ENCODE assay signal across 31 cellular contexts in the genomic region with DNA sequence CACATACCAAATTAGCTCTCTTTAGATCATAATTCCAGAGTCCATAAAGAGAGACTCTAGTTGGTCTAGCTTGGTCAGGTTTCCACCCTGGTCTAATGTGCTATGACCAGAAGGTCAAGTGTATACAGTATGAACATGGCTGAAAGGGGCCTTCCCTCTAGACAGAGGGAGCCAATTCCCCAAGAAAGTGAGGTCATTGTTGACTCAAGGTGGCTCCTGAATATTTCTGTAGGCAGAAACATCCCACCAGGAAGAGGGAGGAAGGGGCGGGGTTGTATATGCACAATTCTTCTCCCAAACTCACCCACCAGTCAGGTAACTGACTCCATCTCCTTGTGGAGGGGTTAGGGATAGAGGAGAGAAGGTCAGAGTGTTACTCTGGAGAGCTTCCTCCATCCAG.
"Had no signal": no experiment of that assay in that cellular context is flagged by ENCODE, and none has a peak within 500 bp of the region (broad histone marks: within the 10 kb centered on the region; RNA-seq: fewer than 3 reads in every experiment).

No MANE protein-coding gene starts in this region.

- H3K27me3 ChIP-seq: adrenal gland, dorsolateral prefrontal cortex, ovary had no signal

- H3K36me3 Mint-ChIP-seq: activated naive CD8-positive, alpha-beta T cell treated with anti-CD3 and anti-CD28 coated beads for 36 hours; brain; immature natural killer cell; naive B cell; type B pancreatic cell had no signal

- H3K4me3 ChIP-seq: adrenal gland, coronary artery, dorsolateral prefrontal cortex, ovary, skin epidermis, thoracic aorta had no signal

- DNase-seq: activated CD4-positive, alpha-beta T cell treated with anti-CD3 and anti-CD28 coated beads for 4 hours; activated CD4-positive, alpha-beta T cell treated with anti-CD3 and anti-CD28 coated beads, Interleukin-2, amount 50 U/mL, for 4 hours; activated CD4-positive, CD25-positive, alpha-beta regulatory T cell; activated effector memory CD4-positive, alpha-beta T cell treated with Interleukin-2 at 50 U/mL for 16 hours; activated naive CD4-positive, alpha-beta T cell treated with anti-CD3 and anti-CD28 coated beads for 36 hours; activated naive CD8-positive, alpha-beta T cell treated with anti-CD3 and anti-CD28 coated beads for 36 hours; activated T-cell treated with anti-CD3 and anti-CD28 coated beads for 4 hours; activated T-cell treated with anti-CD3 and anti-CD28 coated beads, Interleukin-2, amount 50 U/mL, for 72 hours; adrenal gland; aorta; dorsolateral prefrontal cortex; effector memory CD8-positive, alpha-beta T cell; head of caudate nucleus; hypothalamus; immature natural killer cell; kidney; naive B cell; nephron progenitor cell; ovary; retina; stimulated activated CD4-positive, alpha-beta T cell treated with anti-CD3 and anti-CD28 coated beads, Interleukin-12 subunit alpha, Interleukin-12 subunit beta, amount 100 ng/mL, for 4 hours; stimulated activated CD4-positive, alpha-beta T cell treated with anti-CD3 and anti-CD28 coated beads, Interleukin-4, amount 100 ng/mL, for 1 hour; stimulated activated naive CD8-positive, alpha-beta T cell treated with anti-CD3 and anti-CD28 coated beads, Interleukin-15, Interleukin-2, amounts not matched to agents 100 U/mL and 50 U/mL, for 24 hours had no signal

- H3K9me3 ChIP-seq: adrenal gland, ovary, thoracic aorta had no signal

- H3K27ac Mint-ChIP-seq: activated naive CD4-positive, alpha-beta T cell treated with anti-CD3 and anti-CD28 coated beads for 36 hours; activated naive CD8-positive, alpha-beta T cell treated with anti-CD3 and anti-CD28 coated beads for 36 hours; activated T-cell treated with anti-CD3 and anti-CD28 coated beads, Interleukin-2, amount 50 U/mL, for 72 hours; brain; effector memory CD8-positive, alpha-beta T cell; immature natural killer cell; naive B cell; nephron progenitor cell; progenitor cell of endocrine pancreas; type B pancreatic cell had no signal

- H3K4me3 Mint-ChIP-seq: activated naive CD4-positive, alpha-beta T cell treated with anti-CD3 and anti-CD28 coated beads for 36 hours; activated naive CD8-positive, alpha-beta T cell treated with anti-CD3 and anti-CD28 coated beads for 36 hours; activated T-cell treated with anti-CD3 and anti-CD28 coated beads, Interleukin-2, amount 50 U/mL, for 72 hours; brain; effector memory CD8-positive, alpha-beta T cell; immature natural killer cell; naive B cell; nephron progenitor cell; type B pancreatic cell had no signal

- H3K4me1 ChIP-seq: adrenal gland had no signal

- FAIRE-seq: kidney had no signal

- H3K9me3 Mint-ChIP-seq: activated naive CD4-positive, alpha-beta T cell treated with anti-CD3 and anti-CD28 coated beads for 36 hours; activated naive CD8-positive, alpha-beta T cell treated with anti-CD3 and anti-CD28 coated beads for 36 hours; effector memory CD8-positive, alpha-beta T cell; immature natural killer cell; type B pancreatic cell had no signal

- H3K27ac ChIP-seq: adrenal gland, coronary artery, dorsolateral prefrontal cortex, ovary, skin epidermis, thoracic aorta had no signal

- ATAC-seq: activated T-cell treated with anti-CD3 and anti-CD28 coated beads, Interleukin-2, amount 50 U/mL, for 72 hours; effector memory CD8-positive, alpha-beta T cell; left lobe of liver; sciatic nerve; stimulated activated naive CD8-positive, alpha-beta T cell treated with anti-CD3 and anti-CD28 coated beads, Interleukin-15, Interleukin-2, amounts not matched to agents 100 U/mL and 50 U/mL, for 24 hours had no signal

- H3K27me3 Mint-ChIP-seq: activated naive CD8-positive, alpha-beta T cell treated with anti-CD3 and anti-CD28 coated beads for 36 hours; brain had no signal

- H3K36me3 ChIP-seq: adrenal gland, ovary, thoracic aorta had no signal

- H3K4me1 Mint-ChIP-seq: naive B cell had no signal
